ENCODE assay signal across 8 cellular contexts in the genomic region with DNA sequence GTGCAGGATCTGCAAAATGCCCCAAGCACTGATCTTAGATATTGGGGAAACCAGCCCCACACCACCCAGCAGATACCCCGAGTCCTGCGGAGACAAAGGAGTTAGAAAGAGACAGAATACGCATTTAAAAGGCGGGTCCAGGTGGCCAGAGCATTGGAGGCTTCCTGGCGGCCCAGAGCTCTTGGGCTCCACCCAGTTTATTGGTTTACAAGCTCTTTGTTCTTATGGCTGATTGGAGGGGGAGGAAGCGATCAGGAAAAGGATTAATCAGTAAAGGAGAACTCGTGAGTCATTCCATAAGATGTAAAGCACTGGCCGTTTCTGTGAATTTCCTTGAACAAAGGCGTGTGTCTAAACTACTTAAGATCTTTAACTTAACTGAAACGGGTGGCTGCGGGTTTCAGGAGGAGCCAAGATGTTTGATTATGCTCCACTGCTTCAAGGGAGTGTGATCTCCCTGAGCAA. TPM values are rescaled to one million over a fixed set of nuclear protein-coding genes. Genes with fewer than 3 reads are reported as not detected.
DNase-seq lines count a peak whose midpoint lies in the region; ATAC-seq and TF ChIP-seq lines count a peak whose summit lies in the region.

No MANE protein-coding gene starts in this region.

- DNase-seq in EH (ENCODE audit: low read depth), result peak; percentile 27
- DNase-seq in NCI-H1105 (lab: John Stamatoyannopoulos, UW), result peak; percentile 26
- DNase-seq in ascending aorta (ENCODE audit: low spot score in 2 of 2), result no peak
- DNase-seq in kidney glomerular epithelial cell (lab: John Stamatoyannopoulos, UW), result peak; percentile 83
- peak; percentile 56 for DNase-seq in stomach
- no peak for DNase-seq in NK-92 (lab: John Stamatoyannopoulos, UW; ENCODE audit: unreplicated experiment)

- H3K27ac ChIP-seq in ascending aorta (no peak overlapping the region), stomach (peak overlapping the region; percentile 67 to 87 (median 85))

- 7 to 15% (median 9%) methylated on average over 11 of the region's 11 CpGs for WGBS in stomach, 5 donors

- TF ChIP-seq CTCF in ascending aorta (IDR thresholded peaks at IDR 0.05) (no peak), stomach (IDR thresholded peaks at IDR 0.05) (no peak)

- intact Hi-C loops in ascending aorta (cut with DNase I), result no loop called here
- intact Hi-C loops in stomach (cut with DNase I; ENCODE audit: low total_unique reads), result no loop called here

- H3K27me3 ChIP-seq in ascending aorta (no peaks in the 10 kb centered on the region), stomach (no peaks in the 10 kb centered on the region)

- ATAC-seq in GM18498 (IDR thresholded peaks at IDR 0.05; ENCODE audit: unreplicated experiment) (no peak), GM21515 (IDR thresholded peaks at IDR 0.05; ENCODE audit: unreplicated experiment) (no peak)

- H3K36me3 ChIP-seq in ascending aorta (peaks cover 19 to 40% of the 10 kb centered on the region in 2 donors), stomach (peaks cover 17 to 43% (median 37%) of the 10 kb centered on the region in 4 donors)

- no peak for TF ChIP-seq EP300 in stomach (IDR thresholded peaks at IDR 0.05)

- H3K4me3 ChIP-seq in ascending aorta, result peak overlapping the region; percentile 63 to 79
- peak overlapping the region; percentile 61 to 81 (median 70) for H3K4me3 ChIP-seq in stomach

- H3K9me3 ChIP-seq in ascending aorta (peaks cover 0 to 68% of the 10 kb centered on the region in 2 donors), stomach (peaks cover 0 to 25% (median 9%) of the 10 kb centered on the region in 4 donors)

- H3K4me1 ChIP-seq in ascending aorta (no peaks in the 10 kb centered on the region), stomach (peaks cover 13 to 22% (median 17%) of the 10 kb centered on the region in 4 donors)

- TF ChIP-seq POLR2A in stomach (IDR thresholded peaks at IDR 0.05), result no peak

RNA-seq across cellular contexts. Expression of a gene that starts 0.9 kb away (rescaled TPM):
- 12.9 TPM for total RNA-seq in ascending aorta
- 10 to 100 TPM; 18.0 to 52.7 (median 26.4) TPM for total RNA-seq in stomach
- 10 to 100 TPM in 1 of 3 donors, 1 to 10 TPM in 2; 2.7 to 14.5 (median 4.4) TPM for polyA plus RNA-seq in stomach

RNA-seq across cellular contexts. Expression of a gene that starts 20.5 kb away (rescaled TPM):
- total RNA-seq in ascending aorta (7.8 TPM), stomach (10 to 100 TPM in 4 of 5 donors, not detected in 1; 10.4 to 60.6 (median 18.4) TPM)
- polyA plus RNA-seq in stomach, result 1 to 10 TPM; 3.0 to 5.2 (median 3.4) TPM

RNA-seq across cellular contexts. Expression of a gene that starts 35.9 kb away (rescaled TPM):
- total RNA-seq in ascending aorta (6.9 TPM), stomach (10 to 100 TPM; 17.7 to 84.4 (median 69.4) TPM)
- 10 to 100 TPM in 2 of 3 donors, 1 to 10 TPM in 1; 9.6 to 15.5 (median 11.8) TPM for polyA plus RNA-seq in stomach

RNA-seq across cellular contexts. Expression of a gene that starts 38.3 kb away (rescaled TPM):
- total RNA-seq in ascending aorta, result 1.8 TPM
- total RNA-seq in stomach, result 10 to 100 TPM in 3 of 5 donors, 1 to 10 TPM in 1, under 1 TPM in 1; 0.45 to 31.0 (median 10.3) TPM
- 1 to 10 TPM; 1.5 to 6.2 (median 3.8) TPM for polyA plus RNA-seq in stomach

Comparison
In these comparisons a context has a peak if more than half of its experiments do, and no peak if none do; other contexts are left out.
1. DNase-seq: peak in EH (single experiment), NCI-H1105 (single experiment), kidney glomerular epithelial cell (single experiment) and stomach (single experiment); none in ascending aorta (0 of 2) and NK-92 (single experiment).
2. H3K27ac ChIP-seq: peak in stomach (5 of 5); none in ascending aorta (0 of 2).